ENCODE assay signal across 2 cellular contexts in genomic region chr2:99217929-99218501, GRCh38.
TF ChIP-seq lines count a peak whose summit lies in the region.

No MANE protein-coding gene starts in this region.

TF ChIP-seq in IMR-90, 13 proteins besides CTCF, POLR2A, EP300 and RAD21:
- TF ChIP-seq RFX5 (IDR thresholded peaks at IDR 0.05; ENCODE audit: low read depth, low read length) (no peak), SMC3 (IDR thresholded peaks at IDR 0.05; ENCODE audit: low read depth, low read length) (no peak), CHD1 (IDR thresholded peaks at IDR 0.05; ENCODE audit: low read depth, low read length) (no peak), BHLHE40 (IDR thresholded peaks at IDR 0.05; ENCODE audit: low read depth, low read length) (no peak), CEBPB (IDR thresholded peaks at IDR 0.05; ENCODE audit: low read depth, low read length) (no peak), FOS (IDR thresholded peaks at IDR 0.05; ENCODE audit: low read depth, low read length) (no peak)

TF ChIP-seq in K562, 482 proteins besides CTCF, POLR2A, EP300 and RAD21:
- TF ChIP-seq ZNF23 (CRISPR knock-in tag; IDR thresholded peaks at IDR 0.05), result no peak
- no peak for TF ChIP-seq PHF20 (IDR thresholded peaks at IDR 0.05; ENCODE audit: partially characterized antibody)
- TF ChIP-seq MTA1 (IDR thresholded peaks at IDR 0.05; ENCODE audit: borderline replicate concordance), result no peak
- no peak for TF ChIP-seq LARP7 (IDR thresholded peaks at IDR 0.05)
- no peak for TF ChIP-seq ZSCAN29 (IDR thresholded peaks at IDR 0.05)
- TF ChIP-seq TFAM (CRISPR knock-in tag; conservative IDR thresholded peaks at IDR 0.05), result no peak
- TF ChIP-seq, protein P1, sequence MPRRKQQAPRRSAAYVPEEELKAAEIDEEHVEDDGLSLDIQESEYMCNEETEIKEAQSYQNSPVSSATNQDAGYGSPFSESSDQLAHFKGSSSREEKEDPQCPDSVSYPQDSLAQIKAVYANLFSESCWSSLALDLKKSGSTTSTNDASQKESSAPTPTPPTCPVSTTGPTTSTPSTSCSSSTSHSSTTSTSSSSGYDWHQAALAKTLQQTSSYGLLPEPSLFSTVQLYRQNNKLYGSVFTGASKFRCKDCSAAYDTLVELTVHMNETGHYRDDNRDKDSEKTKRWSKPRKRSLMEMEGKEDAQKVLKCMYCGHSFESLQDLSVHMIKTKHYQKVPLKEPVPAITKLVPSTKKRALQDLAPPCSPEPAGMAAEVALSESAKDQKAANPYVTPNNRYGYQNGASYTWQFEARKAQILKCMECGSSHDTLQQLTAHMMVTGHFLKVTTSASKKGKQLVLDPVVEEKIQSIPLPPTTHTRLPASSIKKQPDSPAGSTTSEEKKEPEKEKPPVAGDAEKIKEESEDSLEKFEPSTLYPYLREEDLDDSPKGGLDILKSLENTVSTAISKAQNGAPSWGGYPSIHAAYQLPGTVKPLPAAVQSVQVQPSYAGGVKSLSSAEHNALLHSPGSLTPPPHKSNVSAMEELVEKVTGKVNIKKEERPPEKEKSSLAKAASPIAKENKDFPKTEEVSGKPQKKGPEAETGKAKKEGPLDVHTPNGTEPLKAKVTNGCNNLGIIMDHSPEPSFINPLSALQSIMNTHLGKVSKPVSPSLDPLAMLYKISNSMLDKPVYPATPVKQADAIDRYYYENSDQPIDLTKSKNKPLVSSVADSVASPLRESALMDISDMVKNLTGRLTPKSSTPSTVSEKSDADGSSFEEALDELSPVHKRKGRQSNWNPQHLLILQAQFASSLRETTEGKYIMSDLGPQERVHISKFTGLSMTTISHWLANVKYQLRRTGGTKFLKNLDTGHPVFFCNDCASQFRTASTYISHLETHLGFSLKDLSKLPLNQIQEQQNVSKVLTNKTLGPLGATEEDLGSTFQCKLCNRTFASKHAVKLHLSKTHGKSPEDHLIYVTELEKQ (CRISPR knock-in tag; IDR thresholded peaks at IDR 0.05), result no peak
- TF ChIP-seq MCM5 (IDR thresholded peaks at IDR 0.05; ENCODE audit: low read depth), result no peak
- no peak for TF ChIP-seq XRCC4 (IDR thresholded peaks at IDR 0.05; ENCODE audit: extremely low read depth, insufficient read depth, insufficient read length)
- no peak for TF ChIP-seq ZNF232 (CRISPR knock-in tag; IDR thresholded peaks at IDR 0.05)
- TF ChIP-seq CBFA2T2 (conservative IDR thresholded peaks at IDR 0.05), result no peak
- no peak for TF ChIP-seq ARID1B (IDR thresholded peaks at IDR 0.05)
- no peak for TF ChIP-seq MEIS2 (IDR thresholded peaks at IDR 0.05; ENCODE audit: partially characterized antibody)
- no peak for TF ChIP-seq SMARCA4 (IDR thresholded peaks at IDR 0.05)
- no peak for TF ChIP-seq ZC3H8 (IDR thresholded peaks at IDR 0.05)
- no peak for TF ChIP-seq HIVEP1 (CRISPR knock-in tag; IDR thresholded peaks at IDR 0.05)
- TF ChIP-seq BRD4 (IDR thresholded peaks at IDR 0.05), result no peak
- TF ChIP-seq NFXL1 (CRISPR knock-in tag; IDR thresholded peaks at IDR 0.05), result no peak
- TF ChIP-seq SMAD4 (CRISPR knock-in tag; conservative IDR thresholded peaks at IDR 0.05), result no peak
- no peak for TF ChIP-seq ZNF696 (CRISPR knock-in tag; conservative IDR thresholded peaks at IDR 0.05)
TF ChIP-seq in K562: peak in this region for 0.
